Comparison of ENCODE assay signal across 24 cellular contexts in genomic region chr11:12538889-12539421, GRCh38.
DNase-seq lines count a peak whose midpoint lies in the region; ATAC-seq, FAIRE-seq and TF ChIP-seq lines count a peak whose summit lies in the region.
"Had no signal": no experiment of that assay in that cellular context is flagged by ENCODE, and none has a peak within 500 bp of the region (broad histone marks: within the 10 kb centered on the region; RNA-seq: fewer than 3 reads in every experiment).

No MANE protein-coding gene starts in this region.

- DNase-seq in brain microvascular endothelial cell (no peak), keratinocyte (ENCODE audit: low read depth, low spot score) (no peak), HK-2 (ENCODE audit: unreplicated experiment) (no peak), RCC 7860 (ENCODE audit: low spot score) (no peak), upper lobe of left lung (no peak)
- DNase-seq in stimulated activated CD8-positive, alpha-beta memory T cell treated with anti-CD3 and anti-CD28 coated beads, Interleukin-4, amount 100 ng/mL, for 48 hours = no peak
- DNase-seq: activated CD4-positive, alpha-beta memory T cell treated with anti-CD3 and anti-CD28 coated beads for 36 hours; activated naive CD4-positive, alpha-beta T cell treated with anti-CD3 and anti-CD28 coated beads, Interleukin-2, amount 10 ng/mL, durations not matched to agents 7 days and 5 days; activated T-cell treated with anti-CD3 and anti-CD28 coated beads, Interleukin-2, amount 50 U/mL, for 1 hour; hippocampal formation; islet precursor cell; lower lobe of right lung; naive thymus-derived CD8-positive, alpha-beta T cell; NCI-H1092 treated with DMSO at 0.1 percent for 48 hours; NCI-H2107; NCI-H524 treated with DMSO at 0.1 percent for 48 hours; Right ventricle myocardium superior; stimulated activated CD4-positive, alpha-beta T cell treated with anti-CD3 and anti-CD28 coated beads, Interleukin-12 subunit alpha, Interleukin-12 subunit beta, amount 100 ng/mL, for 4 hours; T-helper 1 cell had no signal

- H3K9me3 ChIP-seq in keratinocyte (ENCODE audit: control insufficient read depth, low read depth, low read length) (no peaks in the 10 kb centered on the region), upper lobe of left lung (no peaks in the 10 kb centered on the region)
- H3K9me3 ChIP-seq: lower lobe of right lung had no signal

- H3K9ac ChIP-seq in keratinocyte (ENCODE audit: control insufficient read depth, extremely low read depth, insufficient read depth, low read length) = peak overlapping the region; percentile 45

- no peak for ATAC-seq in upper lobe of left lung (ENCODE audit: low FRiP score in 2 of 2)
- ATAC-seq: lower lobe of right lung; naive thymus-derived CD8-positive, alpha-beta T cell had no signal

- no peaks in the 10 kb centered on the region for H3K36me3 ChIP-seq in ACC112 (ENCODE audit: insufficient read depth, low read length)
- no peaks in the 10 kb centered on the region for H3K36me3 ChIP-seq in brain microvascular endothelial cell (replicated peaks)
- no peaks in the 10 kb centered on the region for H3K36me3 ChIP-seq in keratinocyte (ENCODE audit: control insufficient read depth in 2 of 2, extremely low read depth in 1 of 2, insufficient read depth in 2 of 2, low read length in 2 of 2)
- no peaks in the 10 kb centered on the region for H3K36me3 ChIP-seq in upper lobe of left lung
- H3K36me3 ChIP-seq: lower lobe of right lung had no signal

- H3K79me2 ChIP-seq in ACC112 (ENCODE audit: control insufficient read depth, insufficient read depth, low read length, unreplicated experiment) (no peaks in the 10 kb centered on the region), keratinocyte (ENCODE audit: control insufficient read depth, insufficient read depth, low read length) (no peaks in the 10 kb centered on the region)

- 89 to 93% methylated on average over 2 to 3 of the region's 3 CpGs for WGBS in upper lobe of left lung, 2 donors

- H3K9me1 ChIP-seq in keratinocyte (ENCODE audit: control insufficient read depth, extremely low read depth, insufficient read depth, low read length) = no peaks in the 10 kb centered on the region

- TF ChIP-seq EP300 in upper lobe of left lung (IDR thresholded peaks at IDR 0.05) = no peak

- no peaks in the 10 kb centered on the region for H3K27me3 ChIP-seq in ACC112 (ENCODE audit: insufficient read depth, low read length)
- no peaks in the 10 kb centered on the region for H3K27me3 ChIP-seq in brain microvascular endothelial cell (replicated peaks)
- no peaks in the 10 kb centered on the region for H3K27me3 ChIP-seq in keratinocyte (ENCODE audit: control insufficient read depth, extremely low read depth, insufficient read depth, low read length)
- no peaks in the 10 kb centered on the region for H3K27me3 ChIP-seq in upper lobe of left lung

- H2AFZ ChIP-seq in ACC112 (ENCODE audit: low read length, unreplicated experiment) (no peak overlapping the region), keratinocyte (ENCODE audit: control insufficient read depth, low read length) (peak overlapping the region; percentile 87)

- H3K4me2 ChIP-seq in keratinocyte (ENCODE audit: control insufficient read depth, extremely low read depth, insufficient read depth, low read depth, low read length) = peak overlapping the region; percentile 50

- in situ Hi-C loops in brain microvascular endothelial cell (cut with HindIII; ENCODE audit: low pct_ligation_motif_present, low sequenced_read_pairs) = no loop called here

- no peak for TF ChIP-seq CTCF in brain microvascular endothelial cell (IDR thresholded peaks at IDR 0.05; ENCODE audit: low read depth, low read length, missing control alignments)
- no peak for TF ChIP-seq CTCF in keratinocyte (optimal IDR thresholded peaks at IDR 0.05 in 1 of 3, IDR thresholded peaks at IDR 0.05 in 1 of 3, conservative IDR thresholded peaks at IDR 0.05 in 1 of 3; ENCODE audit: extremely low read depth in 1 of 3, insufficient read depth in 2 of 3, low read length in 3 of 3)
- TF ChIP-seq CTCF in upper lobe of left lung (IDR thresholded peaks at IDR 0.05) = no peak

- no peak for TF ChIP-seq POLR2A in upper lobe of left lung (IDR thresholded peaks at IDR 0.05)

- H3K4me3 ChIP-seq in ACC112 (ENCODE audit: low read depth, low read length) = no peak overlapping the region
- H3K4me3 ChIP-seq in brain microvascular endothelial cell (ENCODE audit: low read depth, low read length) = no peak overlapping the region
- no peak overlapping the region for H3K4me3 ChIP-seq in keratinocyte (ENCODE audit: control insufficient read depth in 2 of 3, extremely low read depth in 1 of 3, insufficient read depth in 2 of 3, low read depth in 1 of 3, low read length in 3 of 3)
- no peak overlapping the region for H3K4me3 ChIP-seq in skin epidermis
- H3K4me3 ChIP-seq in upper lobe of left lung = no peak overlapping the region
- H3K4me3 ChIP-seq: lower lobe of right lung had no signal

- peaks cover 38% of the 10 kb centered on the region for H3K4me1 ChIP-seq in ACC112 (ENCODE audit: control insufficient read depth, insufficient read depth, low read length, unreplicated experiment)
- H3K4me1 ChIP-seq in keratinocyte (ENCODE audit: control insufficient read depth, extremely low read depth, insufficient read depth, low read length) = peaks cover 50% of the 10 kb centered on the region
- H3K4me1 ChIP-seq in upper lobe of left lung = peaks cover 0 to 11% (median 7%) of the 10 kb centered on the region in 4 donors

- H3K27ac ChIP-seq in ACC112 (ENCODE audit: low read depth, low read length) (peak overlapping the region; percentile 86), brain microvascular endothelial cell (peak overlapping the region; percentile 83), keratinocyte (ENCODE audit: control insufficient read depth, insufficient read depth, low read length) (peak overlapping the region; percentile 74), skin epidermis (peak overlapping the region in 14 of 21 experiments; percentile 29 to 68 (median 48)), upper lobe of left lung (peak overlapping the region in 1 of 4 donors; percentile 57)
- H3K27ac ChIP-seq: lower lobe of right lung, VCaP had no signal

- H4K20me1 ChIP-seq in keratinocyte (ENCODE audit: control insufficient read depth, extremely low read depth, insufficient read depth, low read length) = no peaks in the 10 kb centered on the region

- FAIRE-seq in keratinocyte (lab: Jason Lieb, UNC) (no peak), RCC 7860 (lab: Jason Lieb, UNC) (no peak)
- FAIRE-seq: G401.6, H54 had no signal

- dilution Hi-C loops in keratinocyte (cut with MboI; ENCODE audit: extremely low pct_ligation_motif_present, low sequenced_read_pairs) = no loop called here
